Comparison of ENCODE assay signal across 27 cellular contexts in the genomic region with DNA sequence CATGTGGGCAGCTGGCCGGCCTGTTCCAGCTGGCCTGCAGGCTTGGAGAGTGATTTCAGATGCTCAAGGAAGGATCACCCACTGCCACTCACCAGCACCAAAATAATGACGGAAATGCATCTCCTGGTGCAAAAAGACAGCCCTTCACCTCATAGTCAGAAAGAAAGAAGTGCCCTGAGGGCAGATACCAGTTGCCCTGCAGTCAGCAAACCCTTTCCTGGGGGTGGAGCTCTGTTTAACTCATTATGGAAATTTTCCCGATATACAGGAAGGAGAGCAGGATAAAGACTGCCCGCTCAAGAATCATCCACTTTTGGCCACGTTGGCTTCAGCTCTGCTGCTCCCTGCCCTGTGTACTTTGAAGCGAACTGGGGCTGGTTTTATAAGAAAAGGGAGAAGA.
"Had no signal": no experiment of that assay in that cellular context is flagged by ENCODE, and none has a peak within 500 bp of the region (broad histone marks: within the 10 kb centered on the region; RNA-seq: fewer than 3 reads in every experiment).

No MANE protein-coding gene starts in this region.

- H3K9me3 Mint-ChIP-seq: dendritic cell treated with granulocyte-macrophage colony-stimulating factor and Interleukin-4, amounts not matched to agents 40 ng/mL and 50 ng/mL, for 4 days; immature natural killer cell; stimulated activated effector memory CD8-positive, alpha-beta T cell treated with anti-CD3 and anti-CD28 coated beads, Interleukin-12 subunit alpha, Interleukin-12 subunit beta, amount 100 ng/mL, for 72 hours; type B pancreatic cell had no signal

- H3K4me3 Mint-ChIP-seq: dendritic cell treated with granulocyte-macrophage colony-stimulating factor and Interleukin-4, amounts not matched to agents 40 ng/mL and 50 ng/mL, for 4 days; endodermal cell; immature natural killer cell; naive thymus-derived CD8-positive, alpha-beta T cell; stimulated activated effector memory CD8-positive, alpha-beta T cell treated with anti-CD3 and anti-CD28 coated beads, Interleukin-12 subunit alpha, Interleukin-12 subunit beta, amount 100 ng/mL, for 72 hours; type B pancreatic cell had no signal

- H3K36me3 Mint-ChIP-seq: immature natural killer cell; naive thymus-derived CD8-positive, alpha-beta T cell; stimulated activated effector memory CD8-positive, alpha-beta T cell treated with anti-CD3 and anti-CD28 coated beads, Interleukin-12 subunit alpha, Interleukin-12 subunit beta, amount 100 ng/mL, for 72 hours; type B pancreatic cell had no signal

- H3K27ac Mint-ChIP-seq: dendritic cell treated with granulocyte-macrophage colony-stimulating factor and Interleukin-4, amounts not matched to agents 40 ng/mL and 50 ng/mL, for 4 days; endodermal cell; immature natural killer cell; naive thymus-derived CD8-positive, alpha-beta T cell; stimulated activated effector memory CD8-positive, alpha-beta T cell treated with anti-CD3 and anti-CD28 coated beads, Interleukin-12 subunit alpha, Interleukin-12 subunit beta, amount 100 ng/mL, for 72 hours; type B pancreatic cell had no signal

- H3K36me3 ChIP-seq: colonic mucosa, gastroesophageal sphincter, heart right ventricle, lower lobe of right lung, ovary, sigmoid colon, stomach, thyroid gland had no signal

- ATAC-seq: esophagus mucosa; gastroesophageal sphincter; heart right ventricle; left ventricle myocardium superior; lower lobe of right lung; naive thymus-derived CD8-positive, alpha-beta T cell; psoas muscle; right cardiac atrium; stimulated activated effector memory CD8-positive, alpha-beta T cell treated with anti-CD3 and anti-CD28 coated beads, Interleukin-12 subunit alpha, Interleukin-12 subunit beta, amount 100 ng/mL, for 72 hours had no signal

- H3K4me1 ChIP-seq: colonic mucosa, gastroesophageal sphincter, heart right ventricle, lower lobe of right lung, psoas muscle, sigmoid colon, thyroid gland had no signal

- DNase-seq: colonic mucosa; effector CD8-positive, alpha-beta T cell; endodermal cell; foreskin fibroblast; glutamatergic neuron; heart right ventricle; hippocampal formation; immature natural killer cell; islet precursor cell; left ventricle myocardium superior; lower lobe of right lung; ovary; psoas muscle; right cardiac atrium; sigmoid colon; stimulated activated CD4-positive, alpha-beta T cell treated with anti-CD3 and anti-CD28 coated beads, Interleukin-2, amount 100 ng/mL, for 24 hours; stimulated activated CD4-positive, alpha-beta T cell treated with anti-CD3 and anti-CD28 coated beads, Interleukin-4, amount 100 ng/mL, for 24 hours; stimulated activated naive CD4-positive, alpha-beta T cell treated with Interleukin-2 at 50 U/mL for 16 hours; stomach; thyroid gland had no signal

- H3K27ac ChIP-seq: colonic mucosa, epithelial cell of prostate, gastroesophageal sphincter, heart right ventricle, lower lobe of right lung, ovary, psoas muscle, sigmoid colon, stomach, thyroid gland had no signal

- H3K9me3 ChIP-seq: colonic mucosa, gastroesophageal sphincter, lower lobe of right lung, ovary, psoas muscle, sigmoid colon, stomach, thyroid gland had no signal

- H3K27me3 ChIP-seq: colonic mucosa, ovary, thyroid gland had no signal

- H3K4me3 ChIP-seq: colonic mucosa, gastroesophageal sphincter, heart right ventricle, lower lobe of right lung, ovary, psoas muscle, sigmoid colon, stomach, thyroid gland had no signal

- H3K4me1 Mint-ChIP-seq: immature natural killer cell; naive thymus-derived CD8-positive, alpha-beta T cell; stimulated activated effector memory CD8-positive, alpha-beta T cell treated with anti-CD3 and anti-CD28 coated beads, Interleukin-12 subunit alpha, Interleukin-12 subunit beta, amount 100 ng/mL, for 72 hours had no signal
